8 cellular contexts compared by ENCODE assay signal in genomic region chr6:140537834-140538680, GRCh38.
DNase-seq lines count a peak whose midpoint lies in the region; ATAC-seq and TF ChIP-seq lines count a peak whose summit lies in the region.

No MANE protein-coding gene starts in this region.

- TF ChIP-seq CTCF in right atrium auricular region (IDR thresholded peaks at IDR 0.05): no peak
- TF ChIP-seq CTCF in sigmoid colon (IDR thresholded peaks at IDR 0.05): no peak
- no peak for TF ChIP-seq CTCF in spleen (IDR thresholded peaks at IDR 0.05 in 8 of 11, conservative IDR thresholded peaks at IDR 0.05 in 3 of 11)

- no peak for TF ChIP-seq EP300 in sigmoid colon (IDR thresholded peaks at IDR 0.05)

- no peaks in the 10 kb centered on the region for H3K36me3 Mint-ChIP-seq in stimulated activated effector memory CD8-positive, alpha-beta T cell treated with anti-CD3 and anti-CD28 coated beads, Interleukin-12 subunit alpha, Interleukin-12 subunit beta, amount 100 ng/mL, for 72 hours

- H3K9me3 Mint-ChIP-seq in stimulated activated effector memory CD8-positive, alpha-beta T cell treated with anti-CD3 and anti-CD28 coated beads, Interleukin-12 subunit alpha, Interleukin-12 subunit beta, amount 100 ng/mL, for 72 hours: no peaks in the 10 kb centered on the region

- no peak overlapping the region for H3K4me3 Mint-ChIP-seq in stimulated activated effector memory CD8-positive, alpha-beta T cell treated with anti-CD3 and anti-CD28 coated beads, Interleukin-12 subunit alpha, Interleukin-12 subunit beta, amount 100 ng/mL, for 72 hours

- H3K27me3 ChIP-seq in right atrium auricular region (no peaks in the 10 kb centered on the region), sigmoid colon (no peaks in the 10 kb centered on the region), spleen (replicated peaks in 1 of 7) (no peaks in the 10 kb centered on the region)

- H3K9me3 ChIP-seq in right atrium auricular region (peaks cover 3 to 28% of the 10 kb centered on the region in 2 donors), sigmoid colon (peaks cover 0 to 10% (median 0%) of the 10 kb centered on the region in 4 donors), spleen (peaks cover 0 to 18% (median 8%) of the 10 kb centered on the region in 8 donors)

- no peaks in the 10 kb centered on the region for H3K4me1 Mint-ChIP-seq in stimulated activated effector memory CD8-positive, alpha-beta T cell treated with anti-CD3 and anti-CD28 coated beads, Interleukin-12 subunit alpha, Interleukin-12 subunit beta, amount 100 ng/mL, for 72 hours

- no peak overlapping the region for H3K4me3 ChIP-seq in right atrium auricular region
- peak overlapping the region in 2 of 4 donors; percentile 8 to 14 for H3K4me3 ChIP-seq in sigmoid colon
- H3K4me3 ChIP-seq in spleen: no peak overlapping the region

- no peak overlapping the region for H3K27ac Mint-ChIP-seq in stimulated activated effector memory CD8-positive, alpha-beta T cell treated with anti-CD3 and anti-CD28 coated beads, Interleukin-12 subunit alpha, Interleukin-12 subunit beta, amount 100 ng/mL, for 72 hours

- ATAC-seq in GM19463 (IDR thresholded peaks at IDR 0.05; ENCODE audit: unreplicated experiment) (no peak), HG02870 (IDR thresholded peaks at IDR 0.05; ENCODE audit: unreplicated experiment) (no peak)
- no peak for ATAC-seq in stimulated activated effector memory CD8-positive, alpha-beta T cell treated with anti-CD3 and anti-CD28 coated beads, Interleukin-12 subunit alpha, Interleukin-12 subunit beta, amount 100 ng/mL, for 72 hours

- TF ChIP-seq POLR2A in sigmoid colon (IDR thresholded peaks at IDR 0.05): no peak
- no peak for TF ChIP-seq POLR2A in spleen (IDR thresholded peaks at IDR 0.05)

- H3K36me3 ChIP-seq in right atrium auricular region (no peaks in the 10 kb centered on the region), sigmoid colon (no peaks in the 10 kb centered on the region), spleen (no peaks in the 10 kb centered on the region)

- peaks cover 0 to 13% of the 10 kb centered on the region in 2 donors for H3K4me1 ChIP-seq in right atrium auricular region
- peaks cover 0 to 21% (median 15%) of the 10 kb centered on the region in 4 donors for H3K4me1 ChIP-seq in sigmoid colon
- no peaks in the 10 kb centered on the region for H3K4me1 ChIP-seq in spleen

- intact Hi-C loops in sigmoid colon (cut with DNase I) (no loop called here), spleen (cut with DNase I; ENCODE audit: low total_unique reads) (no loop called here)

- H3K27ac ChIP-seq in right atrium auricular region (peak overlapping the region; percentile 43 to 81), sigmoid colon (peak overlapping the region; percentile 42 to 82 (median 76)), spleen (peak overlapping the region in 3 of 8 donors; percentile 8 to 22 (median 12))

- DNase-seq in GOT3 (lab: John Stamatoyannopoulos, UW) (peak; percentile 8), SW480 (ENCODE audit: low spot score) (peak; percentile 3), right atrium auricular region (ENCODE audit: low spot score) (peak; percentile 62), sigmoid colon (peak; percentile 64), spleen (no peak)
- no peak for DNase-seq in stimulated activated effector memory CD8-positive, alpha-beta T cell treated with anti-CD3 and anti-CD28 coated beads, Interleukin-12 subunit alpha, Interleukin-12 subunit beta, amount 100 ng/mL, for 72 hours (ENCODE audit: low spot score in 2 of 2)

- 47 to 50% methylated on average over 8 of the region's 8 CpGs for WGBS in sigmoid colon, 2 donors
- 38 to 53% (median 49%) methylated on average over 8 of the region's 8 CpGs for WGBS in spleen, 5 donors

Comparison
In these comparisons a context has a peak if more than half of its experiments do, and no peak if none do; other contexts are left out.
1. DNase-seq: peak in GOT3 (single experiment), SW480 (single experiment), right atrium auricular region (single experiment) and sigmoid colon (single experiment); none in spleen (single experiment) and stimulated activated effector memory CD8-positive, alpha-beta T cell treated with anti-CD3 and anti-CD28 coated beads, Interleukin-12 subunit alpha, Interleukin-12 subunit beta, amount 100 ng/mL, for 72 hours (0 of 2).